ENCODE assay signal across 30 cellular contexts in genomic region chr11:75101424-75102128, GRCh38. TPM values are rescaled to one million over a fixed set of nuclear protein-coding genes. Genes with fewer than 3 reads are reported as not detected.
"Had no signal": no experiment of that assay in that cellular context is flagged by ENCODE, and none has a peak within 500 bp of the region (broad histone marks: within the 10 kb centered on the region; RNA-seq: fewer than 3 reads in every experiment).

No MANE protein-coding gene starts in this region.

- H3K27ac ChIP-seq: adrenal gland, body of pancreas, esophagus muscularis mucosa, foreskin keratinocyte, gastrocnemius medialis, heart left ventricle had no signal

- FAIRE-seq: colon had no signal

- H3K4me3 ChIP-seq: adrenal gland, body of pancreas, esophagus muscularis mucosa, gastrocnemius medialis, heart left ventricle had no signal

- H3K4me1 ChIP-seq: adrenal gland, body of pancreas, esophagus muscularis mucosa, gastrocnemius medialis, heart left ventricle had no signal

- DNase-seq: activated CD4-positive, alpha-beta T cell treated with anti-CD3 and anti-CD28 coated beads for 36 hours; activated CD4-positive, alpha-beta T cell treated with anti-CD3 and anti-CD28 coated beads, Interleukin-2, amount 10 ng/mL, durations not matched to agents 7 days and 5 days; activated CD4-positive, alpha-beta T cell treated with anti-CD3 and anti-CD28 coated beads, Interleukin-2, amount 50 U/mL, for 4 hours; activated CD4-positive, CD25-positive, alpha-beta regulatory T cell; activated CD4-positive, CD25-positive, alpha-beta regulatory T cell treated with anti-CD3 and anti-CD28 coated beads, Interleukin-2, amount 50 U/mL, for 72 hours; activated CD8-positive, alpha-beta memory T cell treated with anti-CD3 and anti-CD28 coated beads for 24 hours; activated CD8-positive, alpha-beta memory T cell treated with anti-CD3 and anti-CD28 coated beads, Interleukin-2, amount 50 U/mL, for 4 hours; activated CD8-positive, alpha-beta T cell treated with anti-CD3 and anti-CD28 coated beads for 36 hours; activated effector memory CD4-positive, alpha-beta T cell treated with anti-CD3 and anti-CD28 coated beads, Interleukin-2, amount 50 U/mL, for 16 hours; activated naive CD4-positive, alpha-beta T cell treated with anti-CD3 and anti-CD28 coated beads for 36 hours; activated naive CD8-positive, alpha-beta T cell treated with anti-CD3 and anti-CD28 coated beads for 36 hours; activated naive CD8-positive, alpha-beta T cell treated with anti-CD3 and anti-CD28 coated beads, Interleukin-2, amount 50 U/mL, for 24 hours; activated T-cell treated with anti-CD3 and anti-CD28 coated beads, Interleukin-2, amount 50 U/mL, for 1 hour; activated T-cell treated with anti-CD3 and anti-CD28 coated beads, Interleukin-2, amount 50 U/mL, for 48 hours; adrenal gland; amygdala; aorta; body of pancreas; caudate nucleus; cortex of kidney; dermis blood vessel endothelial cell; effector CD4-positive, alpha-beta T cell; effector memory CD8-positive, alpha-beta T cell; foreskin keratinocyte; gastrocnemius medialis; glutamatergic neuron; heart left ventricle; hypothalamus had no signal

- ATAC-seq: activated CD4-positive, alpha-beta T cell treated with anti-CD3 and anti-CD28 coated beads for 36 hours; activated CD8-positive, alpha-beta T cell treated with anti-CD3 and anti-CD28 coated beads for 36 hours; activated naive CD8-positive, alpha-beta T cell treated with anti-CD3 and anti-CD28 coated beads, Interleukin-2, amount 50 U/mL, for 24 hours; body of pancreas; effector memory CD8-positive, alpha-beta T cell; foreskin keratinocyte; gastrocnemius medialis; heart left ventricle had no signal

- H3K9me3 ChIP-seq: adrenal gland, body of pancreas, gastrocnemius medialis had no signal

RNA-seq across cellular contexts. Expression of gene OR2AT4, which starts 4.9 kb away (rescaled TPM):
- polyA plus RNA-seq: adrenal gland, foreskin keratinocyte, heart left ventricle had no signal

RNA-seq across cellular contexts. Expression of gene SLCO2B1, which starts 49.3 kb away (rescaled TPM):
- polyA plus RNA-seq: foreskin keratinocyte had no signal
